ENCODE assay signal across 9 cellular contexts in the genomic region with DNA sequence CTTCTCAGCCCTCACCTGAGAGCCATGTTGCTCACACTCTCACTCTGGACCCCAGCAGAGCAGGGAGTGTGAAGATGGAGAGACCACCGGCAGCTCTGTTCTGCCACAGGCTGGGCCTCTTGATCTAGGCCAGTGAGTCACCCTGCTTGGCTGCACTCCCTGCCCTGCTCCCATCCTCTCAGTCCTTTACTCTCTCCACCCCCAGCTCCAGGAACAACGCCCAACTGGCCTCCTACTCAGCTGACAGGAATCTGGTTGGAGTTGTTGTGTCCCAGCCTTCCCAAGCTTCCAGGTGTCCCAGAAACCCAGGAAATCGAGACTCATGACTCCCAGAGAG. TPM values are rescaled to one million over a fixed set of nuclear protein-coding genes. Genes with fewer than 3 reads are reported as not detected.
DNase-seq lines count a peak whose midpoint lies in the region; ATAC-seq, FAIRE-seq and TF ChIP-seq lines count a peak whose summit lies in the region.
"Had no signal": no experiment of that assay in that cellular context is flagged by ENCODE, and none has a peak within 500 bp of the region (broad histone marks: within the 10 kb centered on the region; RNA-seq: fewer than 3 reads in every experiment).

A gene with protein sequence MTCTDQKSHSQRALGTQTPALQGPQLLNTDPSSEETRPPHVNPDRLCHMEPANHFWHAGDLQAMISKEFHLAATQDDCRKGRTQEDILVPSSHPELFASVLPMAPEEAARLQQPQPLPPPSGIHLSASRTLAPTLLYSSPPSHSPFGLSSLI (plus strand): TSS at position 261 of the 337 bp plus-strand sequence. CDS start 14,833 bp downstream, outside the sequence.

- DNase-seq in GM23248 (peak; percentile 97), astrocyte of the hippocampus (ENCODE audit: low read depth, low spot score) (peak; percentile 96), iPS-NIHi7 (ENCODE audit: extremely low spot score) (peak; percentile 68), small intestine (peak; percentile 95)
- no peak for DNase-seq in activated naive CD4-positive, alpha-beta T cell treated with anti-CD3 and anti-CD28 coated beads, Interleukin-2, amount 10 ng/mL, durations not matched to agents 7 days and 5 days
- DNase-seq in activated naive CD4-positive, alpha-beta T cell treated with anti-CD3 and anti-CD28 coated beads for 36 hours: no peak
- no peak for DNase-seq in activated CD8-positive, alpha-beta T cell treated with anti-CD3 and anti-CD28 coated beads for 36 hours

- no peak for TF ChIP-seq CTCF in activated CD8-positive, alpha-beta T cell treated with anti-CD3 and anti-CD28 coated beads for 36 hours (IDR thresholded peaks at IDR 0.05)

- H2AFZ ChIP-seq in GM23248: peak within 1 kb of the TSS; percentile 68

- no peaks in the 10 kb centered on the region for H3K79me2 ChIP-seq in GM23248 (ENCODE audit: insufficient read depth)

- no peaks in the 10 kb centered on the region for H3K36me3 Mint-ChIP-seq in activated naive CD4-positive, alpha-beta T cell treated with anti-CD3 and anti-CD28 coated beads, Interleukin-2, amount 10 ng/mL, durations not matched to agents 7 days and 5 days
- no peaks in the 10 kb centered on the region for H3K36me3 Mint-ChIP-seq in activated naive CD4-positive, alpha-beta T cell treated with anti-CD3 and anti-CD28 coated beads for 36 hours (ENCODE audit: low read depth)
- H3K36me3 Mint-ChIP-seq in activated CD8-positive, alpha-beta T cell treated with anti-CD3 and anti-CD28 coated beads for 36 hours (ENCODE audit: low read depth): no peaks in the 10 kb centered on the region
- H3K36me3 Mint-ChIP-seq: activated naive CD8-positive, alpha-beta T cell had no signal

- H3K9me2 ChIP-seq in GM23248 (ENCODE audit: insufficient read depth): no peaks in the 10 kb centered on the region

- no peaks in the 10 kb centered on the region for H3K9me3 Mint-ChIP-seq in activated naive CD4-positive, alpha-beta T cell treated with anti-CD3 and anti-CD28 coated beads, Interleukin-2, amount 10 ng/mL, durations not matched to agents 7 days and 5 days
- H3K9me3 Mint-ChIP-seq in activated naive CD4-positive, alpha-beta T cell treated with anti-CD3 and anti-CD28 coated beads for 36 hours: no peaks in the 10 kb centered on the region
- H3K9me3 Mint-ChIP-seq in activated CD8-positive, alpha-beta T cell treated with anti-CD3 and anti-CD28 coated beads for 36 hours: no peaks in the 10 kb centered on the region

- CTCF ChIA-PET in activated naive CD4-positive, alpha-beta T cell treated with anti-CD3 and anti-CD28 coated beads, Interleukin-2, amount 10 ng/mL, durations not matched to agents 7 days and 5 days (lab: Charles Lee): interaction anchor here (1.3 kb wide), 1 partner anchor 14 kb away, joined by 4 read pairs; no protein-coding TSS in a partner anchor
- CTCF ChIA-PET in activated naive CD4-positive, alpha-beta T cell treated with anti-CD3 and anti-CD28 coated beads for 36 hours (lab: Charles Lee): interaction anchor here (1.5 to 2.3 kb wide), 3 partner anchors 13 to 22 kb away, joined by 3 to 8 read pairs (median 4); no protein-coding TSS in a partner anchor
- CTCF ChIA-PET in activated CD8-positive, alpha-beta T cell treated with anti-CD3 and anti-CD28 coated beads for 36 hours (lab: Charles Lee): no interaction called here

- no peak within 1 kb of the TSS for H3K27ac Mint-ChIP-seq in activated naive CD4-positive, alpha-beta T cell treated with anti-CD3 and anti-CD28 coated beads, Interleukin-2, amount 10 ng/mL, durations not matched to agents 7 days and 5 days
- H3K27ac Mint-ChIP-seq in activated naive CD4-positive, alpha-beta T cell treated with anti-CD3 and anti-CD28 coated beads for 36 hours: no peak within 1 kb of the TSS
- no peak within 1 kb of the TSS for H3K27ac Mint-ChIP-seq in activated CD8-positive, alpha-beta T cell treated with anti-CD3 and anti-CD28 coated beads for 36 hours
- H3K27ac Mint-ChIP-seq: activated naive CD8-positive, alpha-beta T cell had no signal

- H3K9ac ChIP-seq in GM23248: peak within 1 kb of the TSS; percentile 84

- H3K27me3 ChIP-seq in GM23248 (replicated peaks; ENCODE audit: insufficient read depth): peaks cover 13% of the 10 kb centered on the region; the same call in 1 of the 2 replicates
- H3K27me3 ChIP-seq in small intestine (ENCODE audit: control insufficient read depth in 2 of 2, insufficient read depth in 2 of 2, low read length in 2 of 2): no peaks in the 10 kb centered on the region

- H3K27ac ChIP-seq in GM23248 (peak within 1 kb of the TSS; percentile 89), small intestine (ENCODE audit: low read depth in 1 of 2, low read length in 1 of 2) (peak within 1 kb of the TSS; percentile 52 to 77)

- peaks cover 28% of the 10 kb centered on the region for H3K4me1 ChIP-seq in GM23248 (ENCODE audit: insufficient read depth)
- peaks cover 0 to 3% of the 10 kb centered on the region in 2 donors for H3K4me1 ChIP-seq in small intestine (ENCODE audit: control insufficient read depth in 2 of 2, insufficient read depth in 1 of 2, low read depth in 1 of 2, low read length in 1 of 2)

- in situ Hi-C loops in GM23248 (cut with MboI): no loop called here

- H3K36me3 ChIP-seq in GM23248 (ENCODE audit: low read depth) (no peaks in the 10 kb centered on the region), small intestine (ENCODE audit: control insufficient read depth in 2 of 2, insufficient read depth in 2 of 2, low read length in 2 of 2) (no peaks in the 10 kb centered on the region)

- H3K9me3 ChIP-seq in GM23248 (ENCODE audit: low read depth) (no peaks in the 10 kb centered on the region), small intestine (ENCODE audit: control insufficient read depth, low read depth) (no peaks in the 10 kb centered on the region)

- no peaks in the 10 kb centered on the region for H3K4me1 Mint-ChIP-seq in activated naive CD4-positive, alpha-beta T cell treated with anti-CD3 and anti-CD28 coated beads, Interleukin-2, amount 10 ng/mL, durations not matched to agents 7 days and 5 days
- H3K4me1 Mint-ChIP-seq in activated naive CD4-positive, alpha-beta T cell treated with anti-CD3 and anti-CD28 coated beads for 36 hours (ENCODE audit: low read depth): peaks cover 5% of the 10 kb centered on the region
- no peaks in the 10 kb centered on the region for H3K4me1 Mint-ChIP-seq in activated CD8-positive, alpha-beta T cell treated with anti-CD3 and anti-CD28 coated beads for 36 hours (ENCODE audit: low read depth)

- intact Hi-C loops in activated naive CD4-positive, alpha-beta T cell treated with anti-CD3 and anti-CD28 coated beads for 36 hours (cut with micrococcal nuclease): no loop called here
- intact Hi-C loops in activated CD8-positive, alpha-beta T cell treated with anti-CD3 and anti-CD28 coated beads for 36 hours (cut with micrococcal nuclease): no loop called here

- H3K27me3 Mint-ChIP-seq in activated naive CD4-positive, alpha-beta T cell treated with anti-CD3 and anti-CD28 coated beads, Interleukin-2, amount 10 ng/mL, durations not matched to agents 7 days and 5 days: peaks cover 77% of the 10 kb centered on the region
- no peaks in the 10 kb centered on the region for H3K27me3 Mint-ChIP-seq in activated naive CD4-positive, alpha-beta T cell treated with anti-CD3 and anti-CD28 coated beads for 36 hours (ENCODE audit: low read depth)
- no peaks in the 10 kb centered on the region for H3K27me3 Mint-ChIP-seq in activated CD8-positive, alpha-beta T cell treated with anti-CD3 and anti-CD28 coated beads for 36 hours
- H3K27me3 Mint-ChIP-seq: activated naive CD8-positive, alpha-beta T cell had no signal

- H3F3A ChIP-seq in GM23248 (ENCODE audit: insufficient read depth): peaks cover 20% of the 10 kb centered on the region

- POLR2A ChIA-PET in activated CD8-positive, alpha-beta T cell treated with anti-CD3 and anti-CD28 coated beads for 36 hours (lab: Charles Lee): no interaction called here

- H4K20me1 ChIP-seq in GM23248 (ENCODE audit: insufficient read depth): no peaks in the 10 kb centered on the region

- ATAC-seq in HG02610 (IDR thresholded peaks at IDR 0.05; ENCODE audit: unreplicated experiment): no peak
- no peak for ATAC-seq in activated CD8-positive, alpha-beta T cell treated with anti-CD3 and anti-CD28 coated beads for 36 hours

- H3K4me3 ChIP-seq in GM23248: peak within 1 kb of the TSS; percentile 68
- peak within 1 kb of the TSS in 1 of 2 donors; percentile 38 for H3K4me3 ChIP-seq in small intestine (ENCODE audit: low read depth in 1 of 2, low read length in 2 of 2)

- 0% methylated on average over 3 of the region's 3 CpGs for WGBS in GM23248 (ENCODE audit: low coverage in 1 of 2, low lambda C conversion rate in 2 of 2, missing lambda C conversion rate in 2 of 2), 2 experiments
- 14 to 17% (median 14%) methylated on average over 3 of the region's 3 CpGs for WGBS in small intestine, 3 donors

- H3K4me3 Mint-ChIP-seq in activated naive CD4-positive, alpha-beta T cell treated with anti-CD3 and anti-CD28 coated beads, Interleukin-2, amount 10 ng/mL, durations not matched to agents 7 days and 5 days: no peak within 1 kb of the TSS
- H3K4me3 Mint-ChIP-seq in activated naive CD4-positive, alpha-beta T cell treated with anti-CD3 and anti-CD28 coated beads for 36 hours: no peak within 1 kb of the TSS
- H3K4me3 Mint-ChIP-seq in activated CD8-positive, alpha-beta T cell treated with anti-CD3 and anti-CD28 coated beads for 36 hours: no peak within 1 kb of the TSS
- H3K4me3 Mint-ChIP-seq: activated naive CD8-positive, alpha-beta T cell had no signal

- no peak for FAIRE-seq in small intestine (lab: Jason Lieb, UNC)

- H3K4me2 ChIP-seq in GM23248 (ENCODE audit: unreplicated experiment): peak within 1 kb of the TSS; percentile 73

RNA-seq across cellular contexts. Expression of the gene that starts here (rescaled TPM):
- 0.22 and 0.25 TPM in 2 replicates for total RNA-seq in GM23248 (2014; rRNA removed; shearing (Covaris generic))
- polyA plus RNA-seq in GM23248 (2016; fragmentation: Nextera tagmentation; extraction: Ambion mirVana) (2.0 and 2.6 TPM in 2 replicates), small intestine (10 to 100 TPM in 2 of 3 donors, 1 to 10 TPM in 1; 7.8 to 40.5 (median 31.3) TPM)
- under 1 TPM; 0.29 to 0.40 TPM for total RNA-seq in activated naive CD4-positive, alpha-beta T cell treated with anti-CD3 and anti-CD28 coated beads for 36 hours
- not detected for total RNA-seq in activated CD8-positive, alpha-beta T cell treated with anti-CD3 and anti-CD28 coated beads for 36 hours

Comparison
In these comparisons a context has a peak if more than half of its experiments do, and no peak if none do; other contexts are left out.
1. DNase-seq: peak in GM23248 (single experiment), astrocyte of the hippocampus (single experiment), iPS-NIHi7 (single experiment) and small intestine (single experiment); none in activated naive CD4-positive, alpha-beta T cell treated with anti-CD3 and anti-CD28 coated beads, Interleukin-2, amount 10 ng/mL, durations not matched to agents 7 days and 5 days (single experiment), activated naive CD4-positive, alpha-beta T cell treated with anti-CD3 and anti-CD28 coated beads for 36 hours (single experiment) and activated CD8-positive, alpha-beta T cell treated with anti-CD3 and anti-CD28 coated beads for 36 hours (single experiment).